In genomic region chr2:202634556-202635440, GRCh38 we compare ENCODE assay signal across 1 cellular context.
TF ChIP-seq lines count a peak whose summit lies in the region.

FAM117B (plus strand) TSS chr2:202634969; CDS start chr2:202635188, 219 bp downstream.

TF ChIP-seq in HepG2, 621 proteins besides CTCF, POLR2A, EP300 and RAD21 (continued from another document and continues in another):
- TF ChIP-seq ZBTB4 (CRISPR knock-in tag; IDR thresholded peaks at IDR 0.05; ENCODE audit: borderline replicate concordance) (peak; percentile 79; the same call in 1 of the 2 replicates), ATAD3A (CRISPR knock-in tag; IDR thresholded peaks at IDR 0.05) (0 out of 2 replicates have a peak, but pooled peaks have one; percentile 46), AHR (CRISPR knock-in tag; IDR thresholded peaks at IDR 0.05) (no peak), SOX5 (CRISPR knock-in tag; IDR thresholded peaks at IDR 0.05; ENCODE audit: borderline replicate concordance) (peak; percentile 69), SOX13 (IDR thresholded peaks at IDR 0.05) (no peak; the same call in 1 of the 2 replicates), SOX13 (CRISPR knock-in tag; conservative IDR thresholded peaks at IDR 0.05 in 1 of 2, IDR thresholded peaks at IDR 0.05 in 1 of 2) (peak in 1 of 2 experiments; percentile 65; a peak in 2 of 4 replicates), ZNF501 (CRISPR knock-in tag; IDR thresholded peaks at IDR 0.05) (0 out of 2 replicates have a peak, but pooled peaks have one; percentile 75), NBN (conservative IDR thresholded peaks at IDR 0.05) (no peak), KLF9 (CRISPR knock-in tag; IDR thresholded peaks at IDR 0.05; ENCODE audit: low read depth) (peak; percentile 76; the same call in 1 of the 2 replicates), ZC3H13 (CRISPR knock-in tag; IDR thresholded peaks at IDR 0.05) (no peak; the same call in 1 of the 2 replicates), PCBP2 (optimal IDR thresholded peaks at IDR 0.05; ENCODE audit: low read depth, low read length, poor library complexity, severe bottlenecking) (no peak), SIN3A (IDR thresholded peaks at IDR 0.05; ENCODE audit: borderline replicate concordance, low read depth, low read length) (peak; percentile 54; the same call in 1 of the 2 replicates), MBNL3 (CRISPR knock-in tag; conservative IDR thresholded peaks at IDR 0.05) (no peak), ZNF782 (CRISPR knock-in tag; IDR thresholded peaks at IDR 0.05; ENCODE audit: borderline replicate concordance) (0 out of 2 replicates have a peak, but pooled peaks have one; percentile 10), CBX2 (IDR thresholded peaks at IDR 0.05; ENCODE audit: low read depth, low read length) (no peak), CBX2 (CRISPR knock-in tag; IDR thresholded peaks at IDR 0.05; ENCODE audit: low read depth) (0 out of 2 replicates have a peak, but pooled peaks have one; percentile 71), CC2D1A (CRISPR knock-in tag; IDR thresholded peaks at IDR 0.05) (0 out of 2 replicates have a peak, but pooled peaks have one; percentile 44), RBM22 (optimal IDR thresholded peaks at IDR 0.05; ENCODE audit: low read length) (no peak), ZSCAN29 (CRISPR knock-in tag; conservative IDR thresholded peaks at IDR 0.05) (no peak; the same call in 1 of the 2 replicates), BRCA1 (CRISPR knock-in tag; IDR thresholded peaks at IDR 0.05) (no peak), NPAS2 (CRISPR knock-in tag; IDR thresholded peaks at IDR 0.05; ENCODE audit: borderline replicate concordance) (peak; percentile 87; the same call in 1 of the 2 replicates), NKX3-1 (CRISPR knock-in tag; IDR thresholded peaks at IDR 0.05) (0 out of 2 replicates have a peak, but pooled peaks have one; percentile 52), ZNF263 (CRISPR knock-in tag; IDR thresholded peaks at IDR 0.05) (0 out of 2 replicates have a peak, but pooled peaks have one; percentile 25), ZNF788 (CRISPR knock-in tag; IDR thresholded peaks at IDR 0.05; ENCODE audit: borderline replicate concordance) (peak; percentile 67), ZKSCAN1 (IDR thresholded peaks at IDR 0.05; ENCODE audit: low read length) (no peak), ETV6 (CRISPR knock-in tag; conservative IDR thresholded peaks at IDR 0.05) (no peak), MZF1 (CRISPR knock-in tag; IDR thresholded peaks at IDR 0.05; ENCODE audit: borderline replicate concordance) (no peak), ZNF550 (CRISPR knock-in tag; IDR thresholded peaks at IDR 0.05; ENCODE audit: borderline replicate concordance) (no peak), KDM6A (CRISPR knock-in tag; IDR thresholded peaks at IDR 0.05; ENCODE audit: low read depth) (no peak), ZBTB3 (CRISPR knock-in tag; IDR thresholded peaks at IDR 0.05; ENCODE audit: borderline replicate concordance, low read depth) (0 out of 2 replicates have a peak, but pooled peaks have one; percentile 71), AFF4 (CRISPR knock-in tag; IDR thresholded peaks at IDR 0.05) (no peak), AKAP8 (CRISPR knock-in tag; IDR thresholded peaks at IDR 0.05) (peak; percentile 85), HOXA5 (CRISPR knock-in tag; IDR thresholded peaks at IDR 0.05) (peak; percentile 92), ZNF207 (IDR thresholded peaks at IDR 0.05; ENCODE audit: borderline replicate concordance) (no peak), CEBPG (CRISPR knock-in tag; IDR thresholded peaks at IDR 0.05) (no peak)
- TF ChIP-seq, protein P1, sequence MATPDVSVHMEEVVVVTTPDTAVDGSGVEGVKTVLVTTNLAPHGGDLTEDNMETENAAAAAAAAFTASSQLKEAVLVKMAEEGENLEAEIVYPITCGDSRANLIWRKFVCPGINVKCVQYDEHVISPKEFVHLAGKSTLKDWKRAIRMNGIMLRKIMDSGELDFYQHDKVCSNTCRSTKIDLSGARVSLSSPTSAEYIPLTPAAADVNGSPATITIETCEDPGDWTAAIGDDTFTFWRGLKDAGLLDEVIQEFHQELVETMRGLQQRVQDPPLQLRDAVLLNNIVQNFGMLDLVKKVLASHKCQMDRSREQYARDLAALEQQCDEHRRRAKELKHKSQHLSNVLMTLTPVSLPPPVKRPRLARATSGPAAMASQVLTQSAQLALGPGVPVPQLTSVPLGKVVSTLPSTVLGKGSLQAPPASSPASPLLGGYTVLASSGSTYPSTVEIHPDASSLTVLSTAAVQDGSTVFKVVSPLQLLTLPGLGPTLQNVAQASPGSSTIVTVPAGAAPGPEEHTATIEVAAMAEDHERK (CRISPR knock-in tag; IDR thresholded peaks at IDR 0.05; ENCODE audit: low read depth), result no peak
- TF ChIP-seq, protein P2, sequence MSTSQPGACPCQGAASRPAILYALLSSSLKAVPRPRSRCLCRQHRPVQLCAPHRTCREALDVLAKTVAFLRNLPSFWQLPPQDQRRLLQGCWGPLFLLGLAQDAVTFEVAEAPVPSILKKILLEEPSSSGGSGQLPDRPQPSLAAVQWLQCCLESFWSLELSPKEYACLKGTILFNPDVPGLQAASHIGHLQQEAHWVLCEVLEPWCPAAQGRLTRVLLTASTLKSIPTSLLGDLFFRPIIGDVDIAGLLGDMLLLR (CRISPR knock-in tag; IDR thresholded peaks at IDR 0.05), result peak; percentile 58; the same call in 1 of the 2 replicates
- TF ChIP-seq, protein P3, sequence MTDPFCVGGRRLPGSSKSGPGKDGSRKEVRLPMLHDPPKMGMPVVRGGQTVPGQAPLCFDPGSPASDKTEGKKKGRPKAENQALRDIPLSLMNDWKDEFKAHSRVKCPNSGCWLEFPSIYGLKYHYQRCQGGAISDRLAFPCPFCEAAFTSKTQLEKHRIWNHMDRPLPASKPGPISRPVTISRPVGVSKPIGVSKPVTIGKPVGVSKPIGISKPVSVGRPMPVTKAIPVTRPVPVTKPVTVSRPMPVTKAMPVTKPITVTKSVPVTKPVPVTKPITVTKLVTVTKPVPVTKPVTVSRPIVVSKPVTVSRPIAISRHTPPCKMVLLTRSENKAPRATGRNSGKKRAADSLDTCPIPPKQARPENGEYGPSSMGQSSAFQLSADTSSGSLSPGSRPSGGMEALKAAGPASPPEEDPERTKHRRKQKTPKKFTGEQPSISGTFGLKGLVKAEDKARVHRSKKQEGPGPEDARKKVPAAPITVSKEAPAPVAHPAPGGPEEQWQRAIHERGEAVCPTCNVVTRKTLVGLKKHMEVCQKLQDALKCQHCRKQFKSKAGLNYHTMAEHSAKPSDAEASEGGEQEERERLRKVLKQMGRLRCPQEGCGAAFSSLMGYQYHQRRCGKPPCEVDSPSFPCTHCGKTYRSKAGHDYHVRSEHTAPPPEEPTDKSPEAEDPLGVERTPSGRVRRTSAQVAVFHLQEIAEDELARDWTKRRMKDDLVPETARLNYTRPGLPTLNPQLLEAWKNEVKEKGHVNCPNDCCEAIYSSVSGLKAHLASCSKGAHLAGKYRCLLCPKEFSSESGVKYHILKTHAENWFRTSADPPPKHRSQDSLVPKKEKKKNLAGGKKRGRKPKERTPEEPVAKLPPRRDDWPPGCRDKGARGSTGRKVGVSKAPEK (CRISPR knock-in tag; IDR thresholded peaks at IDR 0.05; ENCODE audit: borderline replicate concordance), result 0 out of 2 replicates have a peak, but pooled peaks have one; percentile 1
- TF ChIP-seq, protein P4, sequence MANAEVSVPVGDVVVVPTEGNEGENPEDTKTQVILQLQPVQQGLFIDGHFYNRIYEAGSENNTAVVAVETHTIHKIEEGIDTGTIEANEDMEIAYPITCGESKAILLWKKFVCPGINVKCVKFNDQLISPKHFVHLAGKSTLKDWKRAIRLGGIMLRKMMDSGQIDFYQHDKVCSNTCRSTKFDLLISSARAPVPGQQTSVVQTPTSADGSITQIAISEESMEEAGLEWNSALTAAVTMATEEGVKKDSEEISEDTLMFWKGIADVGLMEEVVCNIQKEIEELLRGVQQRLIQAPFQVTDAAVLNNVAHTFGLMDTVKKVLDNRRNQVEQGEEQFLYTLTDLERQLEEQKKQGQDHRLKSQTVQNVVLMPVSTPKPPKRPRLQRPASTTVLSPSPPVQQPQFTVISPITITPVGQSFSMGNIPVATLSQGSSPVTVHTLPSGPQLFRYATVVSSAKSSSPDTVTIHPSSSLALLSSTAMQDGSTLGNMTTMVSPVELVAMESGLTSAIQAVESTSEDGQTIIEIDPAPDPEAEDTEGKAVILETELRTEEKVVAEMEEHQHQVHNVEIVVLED (CRISPR knock-in tag; IDR thresholded peaks at IDR 0.05; ENCODE audit: borderline replicate concordance), result peak; percentile 72; the same call in 1 of the 2 replicates
- TF ChIP-seq, protein P5, sequence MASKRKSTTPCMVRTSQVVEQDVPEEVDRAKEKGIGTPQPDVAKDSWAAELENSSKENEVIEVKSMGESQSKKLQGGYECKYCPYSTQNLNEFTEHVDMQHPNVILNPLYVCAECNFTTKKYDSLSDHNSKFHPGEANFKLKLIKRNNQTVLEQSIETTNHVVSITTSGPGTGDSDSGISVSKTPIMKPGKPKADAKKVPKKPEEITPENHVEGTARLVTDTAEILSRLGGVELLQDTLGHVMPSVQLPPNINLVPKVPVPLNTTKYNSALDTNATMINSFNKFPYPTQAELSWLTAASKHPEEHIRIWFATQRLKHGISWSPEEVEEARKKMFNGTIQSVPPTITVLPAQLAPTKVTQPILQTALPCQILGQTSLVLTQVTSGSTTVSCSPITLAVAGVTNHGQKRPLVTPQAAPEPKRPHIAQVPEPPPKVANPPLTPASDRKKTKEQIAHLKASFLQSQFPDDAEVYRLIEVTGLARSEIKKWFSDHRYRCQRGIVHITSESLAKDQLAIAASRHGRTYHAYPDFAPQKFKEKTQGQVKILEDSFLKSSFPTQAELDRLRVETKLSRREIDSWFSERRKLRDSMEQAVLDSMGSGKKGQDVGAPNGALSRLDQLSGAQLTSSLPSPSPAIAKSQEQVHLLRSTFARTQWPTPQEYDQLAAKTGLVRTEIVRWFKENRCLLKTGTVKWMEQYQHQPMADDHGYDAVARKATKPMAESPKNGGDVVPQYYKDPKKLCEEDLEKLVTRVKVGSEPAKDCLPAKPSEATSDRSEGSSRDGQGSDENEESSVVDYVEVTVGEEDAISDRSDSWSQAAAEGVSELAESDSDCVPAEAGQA (IDR thresholded peaks at IDR 0.05; ENCODE audit: low read depth), result no peak; the same call in 1 of the 2 replicates
- TF ChIP-seq, protein P5 (CRISPR knock-in tag; IDR thresholded peaks at IDR 0.05; ENCODE audit: borderline replicate concordance), result no peak
- TF ChIP-seq, protein P6, sequence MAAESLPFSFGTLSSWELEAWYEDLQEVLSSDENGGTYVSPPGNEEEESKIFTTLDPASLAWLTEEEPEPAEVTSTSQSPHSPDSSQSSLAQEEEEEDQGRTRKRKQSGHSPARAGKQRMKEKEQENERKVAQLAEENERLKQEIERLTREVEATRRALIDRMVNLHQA (CRISPR knock-in tag; IDR thresholded peaks at IDR 0.05), result no peak
